22 cellular contexts compared by ENCODE assay signal in the genomic region with DNA sequence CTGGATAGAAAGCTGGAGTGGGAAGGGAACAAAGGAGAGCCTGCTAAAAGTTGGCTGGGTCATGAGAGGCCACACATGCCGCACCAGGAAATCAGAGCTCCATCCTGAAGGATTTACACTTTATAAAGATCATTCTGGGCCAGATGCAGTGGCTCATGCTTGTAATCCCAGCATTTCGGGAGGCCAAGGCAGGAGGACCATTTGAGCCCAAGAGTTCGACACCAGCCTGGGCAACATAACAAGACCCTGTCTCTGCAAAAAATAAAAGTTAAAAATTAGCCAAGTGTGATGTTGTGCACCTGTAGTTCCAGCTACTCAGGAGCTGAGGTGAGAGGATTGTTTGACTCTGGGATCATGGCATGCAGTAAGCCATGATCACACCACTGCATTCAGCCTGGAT.
"Had no signal": no experiment of that assay in that cellular context is flagged by ENCODE, and none has a peak within 500 bp of the region (broad histone marks: within the 10 kb centered on the region; RNA-seq: fewer than 3 reads in every experiment).

No MANE protein-coding gene starts in this region.

- H3K36me3 Mint-ChIP-seq: mesothelial cell of epicardium, naive B cell had no signal

- H3K27me3 ChIP-seq: colonic mucosa, dorsolateral prefrontal cortex, esophagus muscularis mucosa, foreskin keratinocyte, gastroesophageal sphincter, heart left ventricle, hepatocyte, left lung had no signal

- FAIRE-seq: frontal cortex, islet of Langerhans, keratinocyte had no signal

- H3K27ac ChIP-seq: colonic mucosa, dorsolateral prefrontal cortex, esophagus muscularis mucosa, foreskin keratinocyte, gastroesophageal sphincter, heart left ventricle, hepatocyte, left lung, lower lobe of right lung had no signal

- DNase-seq: colonic mucosa; cortex of kidney; dermis blood vessel endothelial cell; dorsolateral prefrontal cortex; effector CD4-positive, alpha-beta T cell; effector memory CD4-positive, alpha-beta T cell; foreskin keratinocyte; heart left ventricle; hypothalamus; left cardiac atrium; left lung; lower lobe of right lung; mesenchymal stem cell; mucosa of descending colon; naive B cell had no signal

- H3K4me3 Mint-ChIP-seq: mesothelial cell of epicardium, naive B cell had no signal

- H3K4me1 ChIP-seq: colonic mucosa, left lung had no signal

- ATAC-seq: foreskin keratinocyte, gastroesophageal sphincter, heart left ventricle, left cardiac atrium, left lung, lower lobe of right lung, mucosa of descending colon had no signal

- H3K4me2 ChIP-seq: hepatocyte had no signal

- H3K27ac Mint-ChIP-seq: mesothelial cell of epicardium had no signal

- H3K9me3 ChIP-seq: colonic mucosa, esophagus muscularis mucosa, gastroesophageal sphincter, heart left ventricle, left lung, lower lobe of right lung, mucosa of descending colon had no signal

- H3K4me3 ChIP-seq: colonic mucosa, dorsolateral prefrontal cortex, esophagus muscularis mucosa, gastroesophageal sphincter, heart left ventricle, hepatocyte, left lung, lower lobe of right lung, mucosa of descending colon had no signal

- H2AFZ ChIP-seq: hepatocyte had no signal

- H3K79me2 ChIP-seq: hepatocyte had no signal

- H3K36me3 ChIP-seq: colonic mucosa, esophagus muscularis mucosa, gastroesophageal sphincter, heart left ventricle, left lung, lower lobe of right lung had no signal

- H3K9me3 Mint-ChIP-seq: mesothelial cell of epicardium had no signal
